Comparison of ENCODE assay signal across 8 cellular contexts in genomic region chr7:100874300-100874576, GRCh38. TPM values are rescaled to one million over a fixed set of nuclear protein-coding genes. Genes with fewer than 3 reads are reported as not detected.
DNase-seq lines count a peak whose midpoint lies in the region; ATAC-seq and TF ChIP-seq lines count a peak whose summit lies in the region.

No MANE protein-coding gene starts in this region.

- no peak for ATAC-seq in naive thymus-derived CD4-positive, alpha-beta T cell
- ATAC-seq in omental fat pad (ENCODE audit: low FRiP score) = no peak

- H3K36me3 ChIP-seq in MM.1S (replicated peaks; ENCODE audit: insufficient read depth, low read length) = no peaks in the 10 kb centered on the region
- peaks cover 0 to 14% (median 6%) of the 10 kb centered on the region in 3 experiments for H3K36me3 ChIP-seq in naive thymus-derived CD4-positive, alpha-beta T cell (ENCODE audit: control insufficient read depth in 2 of 3, insufficient read depth in 3 of 3, low read length in 3 of 3)

- H3K27ac ChIP-seq in MM.1S (ENCODE audit: low read length) = no peak overlapping the region
- peak overlapping the region; percentile 79 to 100 (median 98) for H3K27ac ChIP-seq in dorsolateral prefrontal cortex
- H3K27ac ChIP-seq in naive thymus-derived CD4-positive, alpha-beta T cell (ENCODE audit: low read depth, low read length) = peak overlapping the region; percentile 94

- TF ChIP-seq CTCF in AG10803 (conservative IDR thresholded peaks at IDR 0.05; ENCODE audit: low read length) (no peak), MM.1S (IDR thresholded peaks at IDR 0.05; ENCODE audit: low read length) (no peak), dorsolateral prefrontal cortex (IDR thresholded peaks at IDR 0.05 in 54 of 56, conservative IDR thresholded peaks at IDR 0.05 in 2 of 56; ENCODE audit: low read depth in 1 of 56, partially characterized antibody in 56 of 56) (no peak), omental fat pad (IDR thresholded peaks at IDR 0.05) (no peak)

- H2AFZ ChIP-seq in MM.1S (ENCODE audit: low read length) = peak overlapping the region; percentile 92

- DNase-seq in AG10803 (ENCODE audit: low read depth) (no peak), MM.1S (no peak), dorsolateral prefrontal cortex (no peak), omental fat pad (ENCODE audit: low spot score) (no peak), GF-D8 (lab: John Stamatoyannopoulos, UW) (no peak), COLO829 (ENCODE audit: low spot score) (no peak)
- no peak for DNase-seq in naive thymus-derived CD4-positive, alpha-beta T cell
- DNase-seq in stimulated activated CD4-positive, alpha-beta T cell treated with anti-CD3 and anti-CD28 coated beads, Interleukin-12 subunit alpha, Interleukin-12 subunit beta, amount 100 ng/mL, for 4 hours = no peak

- H3K9ac ChIP-seq in MM.1S (ENCODE audit: low read length) = peak overlapping the region; percentile 96; the same call in 1 of the 2 replicates

- H3K4me3 Mint-ChIP-seq in naive thymus-derived CD4-positive, alpha-beta T cell = peak overlapping the region; percentile 96 to 100 (median 98)

- no peaks in the 10 kb centered on the region for H4K20me1 ChIP-seq in MM.1S (ENCODE audit: insufficient read depth, low read length)

- no peaks in the 10 kb centered on the region for H3K27me3 ChIP-seq in MM.1S (replicated peaks; ENCODE audit: insufficient read depth, low read length)
- no peaks in the 10 kb centered on the region for H3K27me3 ChIP-seq in dorsolateral prefrontal cortex
- H3K27me3 ChIP-seq in naive thymus-derived CD4-positive, alpha-beta T cell (ENCODE audit: control insufficient read depth in 2 of 2, insufficient read depth in 2 of 2, low read length in 2 of 2) = no peaks in the 10 kb centered on the region

- H3K79me2 ChIP-seq in MM.1S (ENCODE audit: low read length) = peaks cover 43% of the 10 kb centered on the region

- peaks cover 0 to 6% (median 0%) of the 10 kb centered on the region in 11 donors for H3K9me3 Mint-ChIP-seq in naive thymus-derived CD4-positive, alpha-beta T cell

- peaks cover 9 to 26% (median 12%) of the 10 kb centered on the region in 5 donors for H3K36me3 Mint-ChIP-seq in naive thymus-derived CD4-positive, alpha-beta T cell

- H3K27me3 Mint-ChIP-seq in naive thymus-derived CD4-positive, alpha-beta T cell = no peaks in the 10 kb centered on the region

- POLR2A ChIA-PET in naive thymus-derived CD4-positive, alpha-beta T cell (lab: Charles Lee) = interaction anchor here (1.5 to 7.6 kb wide), 5 partner anchors 13 to 211 kb away, joined by 4 to 161 read pairs (median 13); partner anchors contain the start of genes POP7, SLC12A9, TRIM56 and UFSP1

- H3K9me2 ChIP-seq in MM.1S (replicated peaks; ENCODE audit: insufficient read depth, low read length) = no peaks in the 10 kb centered on the region

- 0 out of 2 replicates have a peak, but pooled peaks cover 3% of the 10 kb centered on the region for H3F3A ChIP-seq in MM.1S (ENCODE audit: insufficient read depth, low read length)

- CTCF ChIA-PET in naive thymus-derived CD4-positive, alpha-beta T cell (lab: Charles Lee) = no interaction called here

- no peaks in the 10 kb centered on the region for H3K9me3 ChIP-seq in MM.1S (replicated peaks; ENCODE audit: insufficient read depth, low read length)
- H3K9me3 ChIP-seq in naive thymus-derived CD4-positive, alpha-beta T cell (ENCODE audit: control insufficient read depth in 2 of 3, low read length in 3 of 3) = no peaks in the 10 kb centered on the region

- H3K4me3 ChIP-seq in AG10803 (ENCODE audit: low read length) (peak overlapping the region; percentile 94), MM.1S (ENCODE audit: low read length) (peak overlapping the region; percentile 97), dorsolateral prefrontal cortex (peak overlapping the region; percentile 69 to 100 (median 94))
- H3K4me3 ChIP-seq in naive thymus-derived CD4-positive, alpha-beta T cell (ENCODE audit: low read length) = peak overlapping the region; percentile 78

- intact Hi-C loops in dorsolateral prefrontal cortex (cut with DNase I) = loop anchor here in 1 of 2 donors (2.0 to 5.0 kb wide), 2 partner anchors 15 to 37 kb away; partner anchors contain the start of gene UFSP1
- intact Hi-C loops in naive thymus-derived CD4-positive, alpha-beta T cell (cut with micrococcal nuclease) = loop anchor here (1.0 to 10.0 kb wide), 4 partner anchors 21 to 371 kb away; partner anchors contain the start of genes FIS1 (in 1 of the 2), PLOD3 (in 1 of the 2) and SLC12A9 (in 1 of the 2)

- peak overlapping the region; percentile 70 for H3K4me2 ChIP-seq in MM.1S (ENCODE audit: low read depth, low read length)

- H3K4me1 ChIP-seq in MM.1S (ENCODE audit: low read length) = peaks cover 11% of the 10 kb centered on the region; the same call in 1 of the 2 replicates
- peaks cover 22 to 27% of the 10 kb centered on the region in 2 donors for H3K4me1 ChIP-seq in naive thymus-derived CD4-positive, alpha-beta T cell (ENCODE audit: control insufficient read depth in 2 of 2, insufficient read depth in 2 of 2, low read length in 2 of 2)

- peaks cover 22 to 50% (median 47%) of the 10 kb centered on the region in 7 donors for H3K4me1 Mint-ChIP-seq in naive thymus-derived CD4-positive, alpha-beta T cell

- peak overlapping the region; percentile 97 to 99 (median 98) for H3K27ac Mint-ChIP-seq in naive thymus-derived CD4-positive, alpha-beta T cell

RNA-seq across cellular contexts. Expression of gene SRRT, which starts 0.7 kb away (rescaled TPM):
- total RNA-seq in dorsolateral prefrontal cortex (100 to 1,000 TPM in 56 of 120 experiments, 10 to 100 TPM in 64; 60.4 to 142 (median 97.9) TPM), omental fat pad (10 to 100 TPM; 44.9 to 87.3 (median 60.9) TPM)
- 100 to 1,000 TPM; 212 to 271 (median 261) TPM for total RNA-seq in naive thymus-derived CD4-positive, alpha-beta T cell
- 10 to 100 TPM; 43.6 to 64.4 TPM for polyA plus RNA-seq in naive thymus-derived CD4-positive, alpha-beta T cell

RNA-seq across cellular contexts. Expression of gene TRIP6, which starts 7.1 kb away (rescaled TPM):
- total RNA-seq in dorsolateral prefrontal cortex = 10 to 100 TPM; 12.5 to 46.7 (median 23.4) TPM
- 10 to 100 TPM in 4 of 5 experiments, 1 to 10 TPM in 1; 8.0 to 28.1 (median 10.4) TPM for total RNA-seq in naive thymus-derived CD4-positive, alpha-beta T cell
- polyA plus RNA-seq in naive thymus-derived CD4-positive, alpha-beta T cell = 1 to 10 TPM; 3.4 to 3.9 TPM
- total RNA-seq in omental fat pad = 10 to 100 TPM; 48.7 to 71.3 (median 53.0) TPM

RNA-seq across cellular contexts. Expression of gene UFSP1, which starts 15.3 kb away (rescaled TPM):
- total RNA-seq in dorsolateral prefrontal cortex = 1 to 10 TPM in 118 of 120 experiments, under 1 TPM in 2; 0.51 to 5.4 (median 2.7) TPM
- total RNA-seq in naive thymus-derived CD4-positive, alpha-beta T cell = 10 to 100 TPM in 1 of 5 experiments, 1 to 10 TPM in 4; 2.1 to 11.1 (median 3.5) TPM
- polyA plus RNA-seq in naive thymus-derived CD4-positive, alpha-beta T cell = 1 to 10 TPM in 1 of 2 donors, under 1 TPM in 1; 0.99 to 1.9 TPM
- 1 to 10 TPM; 4.7 to 8.0 (median 7.3) TPM for total RNA-seq in omental fat pad

RNA-seq across cellular contexts. Expression of gene ACHE, which starts 21.4 kb away (rescaled TPM):
- total RNA-seq in dorsolateral prefrontal cortex (10 to 100 TPM; 14.4 to 57.3 (median 37.8) TPM), omental fat pad (under 1 TPM; 0.50 to 0.96 (median 0.73) TPM)
- under 1 TPM in 3 of 5 experiments, not detected in 2; 0.11 to 0.32 (median 0.22) TPM for total RNA-seq in naive thymus-derived CD4-positive, alpha-beta T cell
- polyA plus RNA-seq in naive thymus-derived CD4-positive, alpha-beta T cell = not detected

RNA-seq across cellular contexts. Expression of gene SLC12A9, which starts 21.7 kb away (rescaled TPM):
- total RNA-seq in dorsolateral prefrontal cortex (10 to 100 TPM; 15.8 to 54.2 (median 30.1) TPM), omental fat pad (10 to 100 TPM in 3 of 4 donors, 1 to 10 TPM in 1; 9.6 to 29.0 (median 13.3) TPM)
- total RNA-seq in naive thymus-derived CD4-positive, alpha-beta T cell = 10 to 100 TPM; 50.4 to 78.6 (median 62.7) TPM
- polyA plus RNA-seq in naive thymus-derived CD4-positive, alpha-beta T cell = 1 to 10 TPM; 5.0 to 7.8 TPM
